1 cellular context compared by ENCODE assay signal in genomic region chr1:183235503-183235902, GRCh38.
TF ChIP-seq lines count a peak whose summit lies in the region.

No MANE protein-coding gene starts in this region.

TF ChIP-seq in IMR-90, 13 proteins besides CTCF, POLR2A, EP300 and RAD21 (continued from another document):
- TF ChIP-seq CEBPB (IDR thresholded peaks at IDR 0.05; ENCODE audit: low read depth, low read length) (no peak), MAZ (IDR thresholded peaks at IDR 0.05; ENCODE audit: borderline replicate concordance, low read depth, low read length) (no peak), RFX5 (IDR thresholded peaks at IDR 0.05; ENCODE audit: low read depth, low read length) (no peak), USF2 (IDR thresholded peaks at IDR 0.05; ENCODE audit: low read depth, low read length) (no peak)
